Comparison of ENCODE assay signal across 10 cellular contexts in genomic region chr21:32456497-32456918, GRCh38. TPM values are rescaled to one million over a fixed set of nuclear protein-coding genes. Genes with fewer than 3 reads are reported as not detected.
A peak's percentile ranks its signal among the peaks of the same experiment; 100 is the strongest.
DNase-seq lines count a peak whose midpoint lies in the region; ATAC-seq and TF ChIP-seq lines count a peak whose summit lies in the region.
"Had no signal": no experiment of that assay in that cellular context is flagged by ENCODE, and none has a peak within 500 bp of the region (broad histone marks: within the 10 kb centered on the region; RNA-seq: fewer than 3 reads in every experiment).

No MANE protein-coding gene starts in this region.

- peak overlapping the region; percentile 78; the same call in 1 of the 2 replicates for H2BK120ac ChIP-seq in IMR-90 (ENCODE audit: low read depth, low read length)

- dilution Hi-C loops in IMR-90 (cut with HindIII; ENCODE audit: low sequenced_read_pairs, unreplicated experiment), result no loop called here

- H2BK15ac ChIP-seq in IMR-90 (ENCODE audit: low read depth, low read length), result peak overlapping the region; percentile 50; the same call in 1 of the 3 replicates

- H3K36me3 Mint-ChIP-seq in immature natural killer cell, result peaks cover 11 to 26% (median 22%) of the 10 kb centered on the region in 3 donors

- H4K5ac ChIP-seq in IMR-90 (ENCODE audit: low read depth, low read length), result peak overlapping the region; percentile 30; the same call in 1 of the 2 replicates

- CTCF ChIA-PET in IMR-90 (lab: Yijun Ruan, JAX), result no interaction called here

- POLR2A ChIA-PET in IMR-90 (lab: Charles Lee; ENCODE audit: unreplicated experiment), result no interaction called here

- H3K27me3 Mint-ChIP-seq in immature natural killer cell (ENCODE audit: low read depth in 3 of 3), result peaks cover 0 to 5% (median 2%) of the 10 kb centered on the region in 3 donors

- H3K36me3 ChIP-seq in IMR-90 (ENCODE audit: control insufficient read depth, insufficient read depth, low read length) (no peaks in the 10 kb centered on the region), left lung (peaks cover 0 to 40% of the 10 kb centered on the region in 2 donors), thyroid gland (no peaks in the 10 kb centered on the region)

- H3K4me3 Mint-ChIP-seq in immature natural killer cell, result no peak overlapping the region

- H4K8ac ChIP-seq in IMR-90 (ENCODE audit: low read depth in 2 of 2, low read length in 2 of 2), result peak overlapping the region; percentile 67 to 78; a peak in 2 of 4 replicates

- DNase-seq in IMR-90, result peak; percentile 84
- no peak for DNase-seq in left lung
- DNase-seq in thyroid gland, result no peak
- no peak for DNase-seq in globus pallidus (ENCODE audit: low spot score)
- DNase-seq in mesenteric fat pad (ENCODE audit: low spot score), result no peak
- DNase-seq in immature natural killer cell, result no peak
- DNase-seq: activated T-cell treated with anti-CD3 and anti-CD28 coated beads, Interleukin-2, amount 50 U/mL, for 1 hour; NCI-H69 had no signal

- no peak overlapping the region for H4K91ac ChIP-seq in IMR-90 (ENCODE audit: insufficient read depth, low read depth, low read length)

- peak overlapping the region; percentile 71 for H2AFZ ChIP-seq in IMR-90 (replicated peaks; ENCODE audit: low read length, poor library complexity)

- BruUV-seq in IMR-90 (replicated peaks; lab: Mats Ljungman, UMichigan), result no TSS peak

- no peak for TF ChIP-seq POLR2A in IMR-90 (IDR thresholded peaks at IDR 0.05; ENCODE audit: low read depth, low read length)
- no peak for TF ChIP-seq POLR2A in thyroid gland (IDR thresholded peaks at IDR 0.05)

- H3K27ac Mint-ChIP-seq in immature natural killer cell, result peak overlapping the region in 1 of 6 donors; percentile 35

- no peak overlapping the region for H3K23ac ChIP-seq in IMR-90 (ENCODE audit: low read depth, low read length)

- peaks cover 22% of the 10 kb centered on the region for H3K4me1 ChIP-seq in IMR-90 (ENCODE audit: control insufficient read depth, insufficient read depth, low read length)
- H3K4me1 ChIP-seq in left lung, result peaks cover 16 to 32% of the 10 kb centered on the region in 2 donors
- H3K4me1 ChIP-seq in thyroid gland, result peaks cover 35 to 43% of the 10 kb centered on the region in 2 donors

- TF ChIP-seq CTCF in IMR-90 (conservative IDR thresholded peaks at IDR 0.05; ENCODE audit: low read depth, low read length) (no peak), left lung (IDR thresholded peaks at IDR 0.05) (no peak), thyroid gland (IDR thresholded peaks at IDR 0.05) (no peak)

- H3K14ac ChIP-seq in IMR-90 (replicated peaks; ENCODE audit: low read depth, low read length), result peak overlapping the region; percentile 57; the same call in 1 of the 2 replicates

- H4K20me1 ChIP-seq in IMR-90 (ENCODE audit: insufficient read depth, low read length), result no peaks in the 10 kb centered on the region

- TF ChIP-seq RAD21 in IMR-90 (IDR thresholded peaks at IDR 0.05; ENCODE audit: low read length), result no peak

- in situ Hi-C loops in IMR-90 (cut with MboI; ENCODE audit: low sequenced_read_pairs), result no loop called here

- H2BK20ac ChIP-seq in IMR-90 (ENCODE audit: low read depth, low read length), result peak overlapping the region; percentile 81; the same call in 1 of the 2 replicates

- H2AK9ac ChIP-seq in IMR-90 (replicated peaks; ENCODE audit: low read depth, low read length, poor library complexity), result no peak overlapping the region

- H3K18ac ChIP-seq in IMR-90 (ENCODE audit: low read depth, low read length), result peak overlapping the region; percentile 77; the same call in 1 of the 2 replicates

- peaks cover 15% of the 10 kb centered on the region for H3K9me1 ChIP-seq in IMR-90 (ENCODE audit: insufficient read depth, low read length)

- H3K9me3 ChIP-seq in IMR-90 (ENCODE audit: control insufficient read depth, insufficient read depth, low read length) (no peaks in the 10 kb centered on the region), left lung (no peaks in the 10 kb centered on the region), thyroid gland (no peaks in the 10 kb centered on the region)

- no peak overlapping the region for H3K56ac ChIP-seq in IMR-90 (ENCODE audit: extremely low read depth, insufficient read depth, low read length)

- H3K4ac ChIP-seq in IMR-90 (ENCODE audit: low read depth, low read length), result peak overlapping the region; percentile 69; the same call in 1 of the 2 replicates

- H2AK5ac ChIP-seq in IMR-90 (ENCODE audit: low read depth, low read length), result no peak overlapping the region

- H3K79me1 ChIP-seq in IMR-90 (ENCODE audit: low read depth in 1 of 2, low read length in 2 of 2), result peaks cover 0 to 11% of the 10 kb centered on the region in 2 experiments; a peak in 1 of 4 replicates

- H3K4me1 Mint-ChIP-seq in immature natural killer cell, result peaks cover 0 to 3% of the 10 kb centered on the region in 2 donors

- 25% methylated on average over 1 of the region's 6 CpGs; no CpG with 5 or more reads in 1 of the 2 experiments for WGBS in IMR-90 (ENCODE audit: extremely low coverage in 2 of 2, insufficient read length in 1 of 2), 2 experiments
- 56 to 73% methylated on average over 6 of the region's 6 CpGs for WGBS in thyroid gland, 2 donors

- H3K4me2 ChIP-seq in IMR-90 (ENCODE audit: low read depth, low read length), result peak overlapping the region; percentile 67; the same call in 1 of the 2 replicates

- H3K27me3 ChIP-seq in IMR-90 (ENCODE audit: control insufficient read depth, insufficient read depth, low read length) (no peaks in the 10 kb centered on the region), left lung (no peaks in the 10 kb centered on the region), thyroid gland (no peaks in the 10 kb centered on the region)

- no peak overlapping the region for H3K9ac ChIP-seq in IMR-90 (ENCODE audit: low read depth, low read length)

- H3K4me3 ChIP-seq in IMR-90 (ENCODE audit: insufficient read depth, low read depth, low read length), result no peak overlapping the region
- no peak overlapping the region for H3K4me3 ChIP-seq in left lung
- no peak overlapping the region for H3K4me3 ChIP-seq in thyroid gland (replicated peaks in 1 of 3)

- ATAC-seq in IMR-90 (ENCODE audit: low read depth) (peak; percentile 78), left lung (peak; percentile 30), HG03354 (IDR thresholded peaks at IDR 0.05; ENCODE audit: poor library complexity, severe bottlenecking, unreplicated experiment) (no peak)

- H3K27ac ChIP-seq in IMR-90 (ENCODE audit: insufficient read depth, low read length) (peak overlapping the region; percentile 68), cingulate gyrus (ENCODE audit: low read depth, low read length) (peak overlapping the region; percentile 63), left lung (peak overlapping the region; percentile 35 to 59), thyroid gland (peak overlapping the region; percentile 56 to 77 (median 74))

- intact Hi-C loops in IMR-90 (cut with micrococcal nuclease), result no loop called here
- intact Hi-C loops in left lung (cut with DNase I), result no loop called here
- intact Hi-C loops in thyroid gland (cut with DNase I), result no loop called here

- no peaks in the 10 kb centered on the region for H3K9me3 Mint-ChIP-seq in immature natural killer cell

- peak overlapping the region; percentile 39 for H2BK5ac ChIP-seq in IMR-90 (ENCODE audit: low read depth, low read length, poor library complexity, severe bottlenecking)

TF ChIP-seq in IMR-90, 13 proteins besides CTCF, POLR2A, EP300 and RAD21:
- TF ChIP-seq CHD1 (IDR thresholded peaks at IDR 0.05; ENCODE audit: low read depth, low read length) (no peak), MAFK (IDR thresholded peaks at IDR 0.05; ENCODE audit: low read depth, low read length) (no peak), USF2 (IDR thresholded peaks at IDR 0.05; ENCODE audit: low read depth, low read length) (peak; percentile 85), RFX5 (IDR thresholded peaks at IDR 0.05; ENCODE audit: low read depth, low read length) (no peak), MXI1 (IDR thresholded peaks at IDR 0.05; ENCODE audit: borderline replicate concordance, low read depth, low read length) (no peak), CEBPB (IDR thresholded peaks at IDR 0.05; ENCODE audit: low read depth, low read length) (no peak), RCOR1 (IDR thresholded peaks at IDR 0.05; ENCODE audit: insufficient replicate concordance, low read length) (no peak), MAZ (IDR thresholded peaks at IDR 0.05; ENCODE audit: borderline replicate concordance, low read depth, low read length) (no peak), BHLHE40 (IDR thresholded peaks at IDR 0.05; ENCODE audit: low read depth, low read length) (peak; percentile 88), ELK1 (IDR thresholded peaks at IDR 0.05; ENCODE audit: borderline replicate concordance, low read depth, low read length) (no peak), NFE2L2 (IDR thresholded peaks at IDR 0.05; ENCODE audit: low read depth, low read length) (no peak), FOS (IDR thresholded peaks at IDR 0.05; ENCODE audit: low read depth, low read length) (peak; percentile 45; the same call in 1 of the 2 replicates), SMC3 (IDR thresholded peaks at IDR 0.05; ENCODE audit: low read depth, low read length) (no peak)

RNA-seq across cellular contexts. Expression of gene EVA1C, which starts 44.0 kb away (rescaled TPM):
- total RNA-seq in IMR-90 (2012; rRNA removed), result 0.72 and 0.83 TPM in 2 replicates
- 1.1 and 1.3 TPM in 2 replicates for polyA plus RNA-seq in IMR-90 (2012; rRNA removed)
- 0.85 and 1.1 TPM in 2 replicates for polyA plus RNA-seq in IMR-90 (2012; cell fraction: cytosol; rRNA removed)
- 1.2 and 1.5 TPM in 2 replicates for polyA plus RNA-seq in IMR-90 (2012; cell fraction: nucleus; rRNA removed; ENCODE audit: low replicate concordance)
- 10 to 100 TPM; 21.8 to 29.8 TPM for total RNA-seq in left lung
- total RNA-seq in thyroid gland, result 10 to 100 TPM; 25.4 to 44.6 (median 35.2) TPM
- total RNA-seq in mesenteric fat pad, result 50.3 TPM
- polyA plus RNA-seq in immature natural killer cell, result 10 to 100 TPM in 2 of 3 donors, 1 to 10 TPM in 1; 9.0 to 33.8 (median 20.0) TPM

Comparison
In these comparisons a context has a peak if more than half of its experiments do, and no peak if none do; other contexts are left out.
1. RNA of gene EVA1C, which starts 44.0 kb away (total RNA-seq): 50.3 TPM in mesenteric fat pad (single experiment), 25.4 to 44.6 TPM in thyroid gland and 21.8 to 29.8 TPM in left lung; 0.72 to 0.83 TPM in IMR-90; every median in the first group is over 10 times any median in the second.
2. Peak in every context shown above with its lines, with median percentiles within 50 percentile points of each other: H3K27ac ChIP-seq.